In the genomic region with DNA sequence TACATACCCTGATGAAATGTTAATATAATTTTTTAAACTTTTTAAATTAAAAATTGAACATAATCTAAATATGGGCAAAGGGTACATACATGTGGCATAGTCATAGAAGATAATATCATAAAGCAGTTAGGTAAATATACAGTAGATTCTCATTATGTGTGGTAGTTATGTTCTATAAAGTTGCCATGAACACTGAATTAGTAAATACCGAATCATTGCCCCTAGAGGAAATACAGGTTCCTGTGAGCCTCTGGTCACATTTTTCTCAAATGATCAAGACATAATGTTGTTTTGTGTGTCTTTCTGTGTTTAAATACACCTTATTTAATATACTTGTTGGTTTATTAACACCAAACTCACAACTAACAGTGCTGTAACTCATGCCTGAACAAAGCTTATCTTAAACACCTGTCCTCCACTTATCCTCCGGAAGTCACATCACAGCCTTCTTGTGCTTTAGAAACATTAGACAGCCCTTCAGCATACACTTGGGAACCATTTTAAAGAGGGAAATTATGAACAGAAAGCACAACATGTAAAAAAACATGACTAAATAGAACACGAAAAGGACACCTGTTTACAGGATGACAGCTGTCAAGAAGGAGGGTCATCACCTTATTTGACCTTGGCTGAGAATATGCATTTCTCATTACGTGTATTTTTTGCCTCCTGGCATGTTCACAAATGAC, we compare ENCODE assay signal across 14 cellular contexts.
DNase-seq lines count a peak whose midpoint lies in the region; ATAC-seq, FAIRE-seq and TF ChIP-seq lines count a peak whose summit lies in the region.
"Had no signal": no experiment of that assay in that cellular context is flagged by ENCODE, and none has a peak within 500 bp of the region (broad histone marks: within the 10 kb centered on the region; RNA-seq: fewer than 3 reads in every experiment).

No MANE protein-coding gene starts in this region.

- no peaks in the 10 kb centered on the region for H3K36me3 ChIP-seq in SJSA1
- H3K36me3 ChIP-seq in osteoblast (ENCODE audit: insufficient read depth, low read length) = no peaks in the 10 kb centered on the region
- H3K36me3 ChIP-seq: ascending aorta had no signal

- H3K4me2 ChIP-seq in osteoblast (ENCODE audit: insufficient read depth, low read length) = no peak overlapping the region

- H3K27ac ChIP-seq in SJSA1 = 0 out of 2 replicates have a peak overlapping the region, but pooled peaks have one; percentile 22
- peak overlapping the region; percentile 64 for H3K27ac ChIP-seq in osteoblast (ENCODE audit: low read depth, low read length)
- H3K27ac ChIP-seq: ascending aorta had no signal

- H4K20me1 ChIP-seq in osteoblast (ENCODE audit: insufficient read depth, low read length) = no peaks in the 10 kb centered on the region

- CTCF ChIA-PET in activated CD8-positive, alpha-beta memory T cell treated with anti-CD3 and anti-CD28 coated beads, Interleukin-2, amount 10 ng/mL, durations not matched to agents 7 days and 5 days (lab: Charles Lee) = interaction anchor here (0.6 kb wide), 1 partner anchor 10 kb away, joined by 4 read pairs; no protein-coding TSS in a partner anchor

- H3K27me3 ChIP-seq in SJSA1 (replicated peaks) (no peaks in the 10 kb centered on the region), osteoblast (ENCODE audit: insufficient read depth, low read length) (no peaks in the 10 kb centered on the region)
- H3K27me3 ChIP-seq: ascending aorta had no signal

- DNase-seq in HPDE6-E6E7 (ENCODE audit: extremely low spot score) (peak; percentile 11), NCI-H2107 (lab: John Stamatoyannopoulos, UW) (peak; percentile 7), SJSA1 (ENCODE audit: low read depth in 1 of 2, low spot score in 2 of 2) (no peak), osteoblast (ENCODE audit: insufficient read length, low spot score, missing footprints) (peak; percentile 50), urothelium cell line (ENCODE audit: low spot score) (no peak)
- DNase-seq in activated CD8-positive, alpha-beta memory T cell treated with anti-CD3 and anti-CD28 coated beads, Interleukin-2, amount 10 ng/mL, durations not matched to agents 7 days and 5 days = no peak
- DNase-seq: activated T-cell treated with anti-CD3 and anti-CD28 coated beads, Interleukin-2, amount 50 U/mL, for 72 hours; CD8-positive, alpha-beta memory T cell; GOT3; hypothalamus; retina had no signal

- H3K9me3 ChIP-seq in SJSA1 (replicated peaks) (no peaks in the 10 kb centered on the region), osteoblast (ENCODE audit: low read depth, low read length) (no peaks in the 10 kb centered on the region)
- H3K9me3 ChIP-seq: ascending aorta had no signal

- no peak overlapping the region for H2AFZ ChIP-seq in osteoblast (ENCODE audit: low read length)

- no peaks in the 10 kb centered on the region for H3K79me2 ChIP-seq in osteoblast (ENCODE audit: insufficient read depth, low read length)

- no peak overlapping the region for H3K4me3 ChIP-seq in SJSA1
- no peak overlapping the region for H3K4me3 ChIP-seq in osteoblast (ENCODE audit: insufficient read depth, low read length)
- H3K4me3 ChIP-seq: ascending aorta had no signal

- peaks cover 12% of the 10 kb centered on the region for H3K27me3 Mint-ChIP-seq in activated CD8-positive, alpha-beta memory T cell treated with anti-CD3 and anti-CD28 coated beads, Interleukin-2, amount 10 ng/mL, durations not matched to agents 7 days and 5 days

- FAIRE-seq in urothelium cell line (lab: Jason Lieb, UNC) = no peak

- H3K36me3 Mint-ChIP-seq in activated CD8-positive, alpha-beta memory T cell treated with anti-CD3 and anti-CD28 coated beads, Interleukin-2, amount 10 ng/mL, durations not matched to agents 7 days and 5 days = no peaks in the 10 kb centered on the region
- H3K36me3 Mint-ChIP-seq: CD8-positive, alpha-beta memory T cell had no signal

- no peak for ATAC-seq in activated CD8-positive, alpha-beta memory T cell treated with anti-CD3 and anti-CD28 coated beads, Interleukin-2, amount 10 ng/mL, durations not matched to agents 7 days and 5 days
- no peak for ATAC-seq in HG02588 (IDR thresholded peaks at IDR 0.05; ENCODE audit: unreplicated experiment)
- ATAC-seq: activated T-cell treated with anti-CD3 and anti-CD28 coated beads, Interleukin-2, amount 50 U/mL, for 72 hours had no signal

- no peak overlapping the region for H3K27ac Mint-ChIP-seq in activated CD8-positive, alpha-beta memory T cell treated with anti-CD3 and anti-CD28 coated beads, Interleukin-2, amount 10 ng/mL, durations not matched to agents 7 days and 5 days
- H3K27ac Mint-ChIP-seq: activated T-cell treated with anti-CD3 and anti-CD28 coated beads, Interleukin-2, amount 50 U/mL, for 72 hours; CD8-positive, alpha-beta memory T cell; mesothelial cell of epicardium had no signal

- TF ChIP-seq CTCF in osteoblast (IDR thresholded peaks at IDR 0.05; ENCODE audit: extremely low read depth, low read depth, low read length) = no peak

- H3K4me1 ChIP-seq in SJSA1 (replicated peaks) (0 out of 2 replicates have a peak, but pooled peaks cover 3% of the 10 kb centered on the region), osteoblast (ENCODE audit: insufficient read depth, low read length) (peaks cover 14% of the 10 kb centered on the region)
- H3K4me1 ChIP-seq: ascending aorta had no signal

- no peak overlapping the region for H3K4me3 Mint-ChIP-seq in activated CD8-positive, alpha-beta memory T cell treated with anti-CD3 and anti-CD28 coated beads, Interleukin-2, amount 10 ng/mL, durations not matched to agents 7 days and 5 days
- H3K4me3 Mint-ChIP-seq: activated T-cell treated with anti-CD3 and anti-CD28 coated beads, Interleukin-2, amount 50 U/mL, for 72 hours; CD8-positive, alpha-beta memory T cell; mesothelial cell of epicardium had no signal

- no peaks in the 10 kb centered on the region for H3K4me1 Mint-ChIP-seq in activated CD8-positive, alpha-beta memory T cell treated with anti-CD3 and anti-CD28 coated beads, Interleukin-2, amount 10 ng/mL, durations not matched to agents 7 days and 5 days
- H3K4me1 Mint-ChIP-seq: CD8-positive, alpha-beta memory T cell had no signal

- no peaks in the 10 kb centered on the region for H3K9me3 Mint-ChIP-seq in activated CD8-positive, alpha-beta memory T cell treated with anti-CD3 and anti-CD28 coated beads, Interleukin-2, amount 10 ng/mL, durations not matched to agents 7 days and 5 days (ENCODE audit: low read depth)

Comparison
In these comparisons a context has a peak if more than half of its experiments do, and no peak if none do; other contexts are left out.
1. DNase-seq: peak in HPDE6-E6E7 (single experiment), NCI-H2107 (single experiment) and osteoblast (single experiment); none in SJSA1 (0 of 2), activated CD8-positive, alpha-beta memory T cell treated with anti-CD3 and anti-CD28 coated beads, Interleukin-2, amount 10 ng/mL, durations not matched to agents 7 days and 5 days (single experiment) and urothelium cell line (single experiment).